ENCODE assay signal across 23 cellular contexts in the genomic region with DNA sequence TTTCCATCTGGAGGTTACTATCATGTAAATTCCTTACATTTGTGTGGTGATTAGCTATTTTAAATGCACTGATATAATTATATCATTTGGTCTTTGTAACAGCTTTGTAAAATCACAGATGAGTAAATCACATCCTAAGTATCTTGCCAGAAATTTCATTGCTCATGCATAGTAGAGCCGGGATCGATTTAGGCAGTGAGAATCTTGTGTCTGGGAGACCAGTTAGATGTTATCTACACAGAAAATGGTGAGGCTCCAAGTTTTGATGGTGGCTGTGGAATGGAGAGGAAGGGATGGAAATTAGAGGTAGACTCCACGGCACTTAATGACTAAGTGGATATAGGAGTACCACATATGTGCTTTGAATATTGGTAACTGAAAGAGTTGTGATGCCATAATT.
DNase-seq lines count a peak whose midpoint lies in the region; ATAC-seq and TF ChIP-seq lines count a peak whose summit lies in the region.
"Had no signal": no experiment of that assay in that cellular context is flagged by ENCODE, and none has a peak within 500 bp of the region (broad histone marks: within the 10 kb centered on the region; RNA-seq: fewer than 3 reads in every experiment).

No MANE protein-coding gene starts in this region.

- peak overlapping the region; percentile 38 for H3K27ac Mint-ChIP-seq in HFFc6
- H3K27ac Mint-ChIP-seq: B cell; CD4-positive, CD25-positive, alpha-beta regulatory T cell; CD8-positive, alpha-beta T cell had no signal

- TF ChIP-seq RAD21 in SK-N-SH (IDR thresholded peaks at IDR 0.05; ENCODE audit: low read length): no peak

- H3K4me3 ChIP-seq in SK-N-SH (ENCODE audit: low read depth in 2 of 2, low read length in 1 of 2) (no peak overlapping the region), right cardiac atrium (ENCODE audit: low read length) (no peak overlapping the region)
- H3K4me3 ChIP-seq: BLaER1, GM12878 had no signal

- H3K27ac ChIP-seq in SK-N-SH (ENCODE audit: low read depth in 2 of 2, low read length in 1 of 2) (peak overlapping the region in 1 of 2 experiments; percentile 45; a peak in 3 of 4 replicates), right cardiac atrium (ENCODE audit: low read length) (no peak overlapping the region)
- H3K27ac ChIP-seq: 22Rv1, BLaER1, C4-2B had no signal

- intact Hi-C loops in right cardiac atrium (cut with DNase I) (no loop called here), left colon (cut with DNase I, micrococcal nuclease) (no loop called here)

- H3K9me3 ChIP-seq in SK-N-SH (no peaks in the 10 kb centered on the region), right cardiac atrium (ENCODE audit: control insufficient read depth, low read length) (no peaks in the 10 kb centered on the region)
- H3K9me3 ChIP-seq: Caco-2 had no signal

- no peak overlapping the region for H3K4me2 ChIP-seq in SK-N-SH
- H3K4me2 ChIP-seq: BLaER1 had no signal

- H2AFZ ChIP-seq in SK-N-SH (ENCODE audit: low read depth): no peak overlapping the region; the same call in 1 of the 2 replicates

- no peak overlapping the region for H3K9ac ChIP-seq in SK-N-SH
- H3K9ac ChIP-seq: BLaER1 had no signal

- DNase-seq in SK-N-SH (no peak), HFFc6 (peak; percentile 52), RPMI7951 (ENCODE audit: low read depth) (peak; percentile 13), hepatic stellate cell (ENCODE audit: low spot score) (no peak), right cardiac atrium (no peak), left colon (no peak), T-helper 1 cell (no peak)
- DNase-seq: Caco-2; CD4-positive, CD25-positive, alpha-beta regulatory T cell; CD8-positive, alpha-beta T cell; DMS153; DND-41; EL; GDM1; GOT3; H7; HCEC 1CT had no signal

- no peaks in the 10 kb centered on the region for H4K20me1 ChIP-seq in SK-N-SH (ENCODE audit: insufficient read depth)
- H4K20me1 ChIP-seq: BLaER1 had no signal

- H3K9me2 ChIP-seq in SK-N-SH: no peaks in the 10 kb centered on the region; the same call in 1 of the 2 replicates

- POLR2A ChIA-PET in SK-N-SH (lab: Yijun Ruan, JAX): no interaction called here

- H3K4me3 Mint-ChIP-seq in HFFc6: peak overlapping the region; percentile 16; the same call in 1 of the 2 replicates
- H3K4me3 Mint-ChIP-seq: B cell; CD4-positive, CD25-positive, alpha-beta regulatory T cell; CD8-positive, alpha-beta T cell had no signal

- H3K27me3 Mint-ChIP-seq in HFFc6 (ENCODE audit: insufficient read depth): no peaks in the 10 kb centered on the region
- H3K27me3 Mint-ChIP-seq: B cell; CD4-positive, CD25-positive, alpha-beta regulatory T cell had no signal

- CTCF ChIA-PET in SK-N-SH (lab: Yijun Ruan, JAX): no interaction called here

- peak in 1 of 2 experiments; percentile 76; a peak in 2 of 4 replicates for TF ChIP-seq EP300 in SK-N-SH (IDR thresholded peaks at IDR 0.05; ENCODE audit: borderline replicate concordance in 1 of 2, low read depth in 1 of 2, low read length in 1 of 2)

- no peak for TF ChIP-seq CTCF in SK-N-SH (IDR thresholded peaks at IDR 0.05)
- no peak for TF ChIP-seq CTCF in HFFc6 (IDR thresholded peaks at IDR 0.05)

- H3K79me2 ChIP-seq in SK-N-SH (ENCODE audit: insufficient read depth): peaks cover 9% of the 10 kb centered on the region; the same call in 1 of the 2 replicates

- H3K9me3 Mint-ChIP-seq in HFFc6: no peaks in the 10 kb centered on the region
- H3K9me3 Mint-ChIP-seq: CD8-positive, alpha-beta T cell had no signal

- peaks cover 86% of the 10 kb centered on the region for H3K4me1 Mint-ChIP-seq in HFFc6 (ENCODE audit: low read depth)
- H3K4me1 Mint-ChIP-seq: B cell; CD4-positive, CD25-positive, alpha-beta regulatory T cell had no signal

- WGBS in SK-N-SH (ENCODE audit: low lambda C conversion rate): 18% methylated on average over 3 of the region's 3 CpGs
- WGBS in right cardiac atrium: 85% methylated on average over 3 of the region's 3 CpGs

- peaks cover 36% of the 10 kb centered on the region for H3F3A ChIP-seq in SK-N-SH (replicated peaks; ENCODE audit: insufficient read depth)

- peaks cover 0 to 25% of the 10 kb centered on the region in 2 experiments; a peak in 3 of 4 replicates for H3K4me1 ChIP-seq in SK-N-SH (ENCODE audit: control insufficient read depth in 1 of 2, insufficient read depth in 2 of 2, low read depth in 1 of 2, low read length in 1 of 2)
- H3K4me1 ChIP-seq in right cardiac atrium (ENCODE audit: control insufficient read depth, insufficient read depth, low read length): no peaks in the 10 kb centered on the region
- H3K4me1 ChIP-seq: BLaER1, Caco-2 had no signal

- H3K36me3 Mint-ChIP-seq in HFFc6 (ENCODE audit: low read depth): peaks cover 23% of the 10 kb centered on the region
- H3K36me3 Mint-ChIP-seq: CD4-positive, CD25-positive, alpha-beta regulatory T cell; CD8-positive, alpha-beta T cell had no signal

- peaks cover 0 to 25% of the 10 kb centered on the region in 2 experiments for H3K36me3 ChIP-seq in SK-N-SH (replicated peaks in 1 of 2; ENCODE audit: control insufficient read depth in 1 of 2, insufficient read depth in 2 of 2, low read length in 1 of 2)
- H3K36me3 ChIP-seq: BLaER1 had no signal

- H3K27me3 ChIP-seq in SK-N-SH (ENCODE audit: insufficient read depth) (no peaks in the 10 kb centered on the region), right cardiac atrium (ENCODE audit: control insufficient read depth, insufficient read depth) (no peaks in the 10 kb centered on the region)
- H3K27me3 ChIP-seq: BLaER1 had no signal

- ATAC-seq in SK-N-SH treated with all-trans-retinoic acid at 6 μM for 48 hours (no peak), right cardiac atrium (no peak), left colon (no peak)
- ATAC-seq: CD8-positive, alpha-beta T cell; GM12878 had no signal

TF ChIP-seq in SK-N-SH, 30 proteins besides CTCF, POLR2A, EP300 and RAD21 (continues in another document):
- TF ChIP-seq RCOR1 (IDR thresholded peaks at IDR 0.05; ENCODE audit: low read length): no peak
- TF ChIP-seq NRF1 (IDR thresholded peaks at IDR 0.05; ENCODE audit: low read depth, low read length): no peak
- TF ChIP-seq, protein P1, sequence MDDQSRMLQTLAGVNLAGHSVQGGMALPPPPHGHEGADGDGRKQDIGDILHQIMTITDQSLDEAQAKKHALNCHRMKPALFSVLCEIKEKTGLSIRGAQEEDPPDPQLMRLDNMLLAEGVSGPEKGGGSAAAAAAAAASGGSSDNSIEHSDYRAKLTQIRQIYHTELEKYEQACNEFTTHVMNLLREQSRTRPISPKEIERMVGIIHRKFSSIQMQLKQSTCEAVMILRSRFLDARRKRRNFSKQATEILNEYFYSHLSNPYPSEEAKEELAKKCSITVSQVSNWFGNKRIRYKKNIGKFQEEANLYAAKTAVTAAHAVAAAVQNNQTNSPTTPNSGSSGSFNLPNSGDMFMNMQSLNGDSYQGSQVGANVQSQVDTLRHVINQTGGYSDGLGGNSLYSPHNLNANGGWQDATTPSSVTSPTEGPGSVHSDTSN (IDR thresholded peaks at IDR 0.05): peak; percentile 38; the same call in 1 of the 2 replicates
- TF ChIP-seq SIN3A (IDR thresholded peaks at IDR 0.05; ENCODE audit: borderline replicate concordance, low read depth, low read length): no peak
- no peak for TF ChIP-seq RXRA (IDR thresholded peaks at IDR 0.05; ENCODE audit: borderline replicate concordance, low read depth)
- TF ChIP-seq, protein P2, sequence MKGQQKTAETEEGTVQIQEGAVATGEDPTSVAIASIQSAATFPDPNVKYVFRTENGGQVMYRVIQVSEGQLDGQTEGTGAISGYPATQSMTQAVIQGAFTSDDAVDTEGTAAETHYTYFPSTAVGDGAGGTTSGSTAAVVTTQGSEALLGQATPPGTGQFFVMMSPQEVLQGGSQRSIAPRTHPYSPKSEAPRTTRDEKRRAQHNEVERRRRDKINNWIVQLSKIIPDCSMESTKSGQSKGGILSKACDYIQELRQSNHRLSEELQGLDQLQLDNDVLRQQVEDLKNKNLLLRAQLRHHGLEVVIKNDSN (IDR thresholded peaks at IDR 0.05; ENCODE audit: borderline replicate concordance, low read depth): no peak
- no peak for TF ChIP-seq POLR2AphosphoS5 (IDR thresholded peaks at IDR 0.05; ENCODE audit: low read depth, low read length)

TF ChIP-seq in SK-N-SH treated with all-trans-retinoic acid at 6 μM for 48 hours, 23 proteins besides CTCF, POLR2A, EP300 and RAD21 (continues in another document):
- TF ChIP-seq OSR1 (CRISPR knock-in tag; IDR thresholded peaks at IDR 0.05) (no peak), TCF4 (CRISPR knock-in tag; IDR thresholded peaks at IDR 0.05; ENCODE audit: borderline replicate concordance) (no peak), ARNTL (CRISPR knock-in tag; IDR thresholded peaks at IDR 0.05; ENCODE audit: borderline replicate concordance, low read depth) (no peak), ZFP3 (CRISPR knock-in tag; IDR thresholded peaks at IDR 0.05) (no peak), BACH2 (CRISPR knock-in tag; IDR thresholded peaks at IDR 0.05; ENCODE audit: borderline replicate concordance) (no peak), ESRRG (CRISPR knock-in tag; IDR thresholded peaks at IDR 0.05) (no peak), ZC3H10 (CRISPR knock-in tag; IDR thresholded peaks at IDR 0.05) (no peak), ZNF8 (CRISPR knock-in tag; IDR thresholded peaks at IDR 0.05) (no peak)
- TF ChIP-seq, protein P3, sequence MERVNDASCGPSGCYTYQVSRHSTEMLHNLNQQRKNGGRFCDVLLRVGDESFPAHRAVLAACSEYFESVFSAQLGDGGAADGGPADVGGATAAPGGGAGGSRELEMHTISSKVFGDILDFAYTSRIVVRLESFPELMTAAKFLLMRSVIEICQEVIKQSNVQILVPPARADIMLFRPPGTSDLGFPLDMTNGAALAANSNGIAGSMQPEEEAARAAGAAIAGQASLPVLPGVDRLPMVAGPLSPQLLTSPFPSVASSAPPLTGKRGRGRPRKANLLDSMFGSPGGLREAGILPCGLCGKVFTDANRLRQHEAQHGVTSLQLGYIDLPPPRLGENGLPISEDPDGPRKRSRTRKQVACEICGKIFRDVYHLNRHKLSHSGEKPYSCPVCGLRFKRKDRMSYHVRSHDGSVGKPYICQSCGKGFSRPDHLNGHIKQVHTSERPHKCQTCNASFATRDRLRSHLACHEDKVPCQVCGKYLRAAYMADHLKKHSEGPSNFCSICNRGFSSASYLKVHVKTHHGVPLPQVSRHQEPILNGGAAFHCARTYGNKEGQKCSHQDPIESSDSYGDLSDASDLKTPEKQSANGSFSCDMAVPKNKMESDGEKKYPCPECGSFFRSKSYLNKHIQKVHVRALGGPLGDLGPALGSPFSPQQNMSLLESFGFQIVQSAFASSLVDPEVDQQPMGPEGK (CRISPR knock-in tag; IDR thresholded peaks at IDR 0.05; ENCODE audit: borderline replicate concordance): no peak

Comparison
In these comparisons a context has a peak if more than half of its experiments do, and no peak if none do; other contexts are left out.
1. DNase-seq: peak in HFFc6 (single experiment) and RPMI7951 (single experiment); none in SK-N-SH (single experiment), hepatic stellate cell (single experiment), right cardiac atrium (0 of 3), left colon (0 of 2) and T-helper 1 cell (0 of 5).